In genomic region chr19:32674959-32675719, GRCh38 we compare ENCODE assay signal across 8 cellular contexts. TPM values are rescaled to one million over a fixed set of nuclear protein-coding genes. Genes with fewer than 3 reads are reported as not detected.
A peak's percentile ranks its signal among the peaks of the same experiment; 100 is the strongest.
DNase-seq lines count a peak whose midpoint lies in the region; ATAC-seq and TF ChIP-seq lines count a peak whose summit lies in the region.

Gene ANKRD27 (minus strand): TSS chr19:32675180. CDS start chr19:32659015, 16,165 bp downstream.

- no peak for TF ChIP-seq CTCF in Panc1 (IDR thresholded peaks at IDR 0.05)

- H3K27ac ChIP-seq in Panc1 (ENCODE audit: low read length) (peak within 1 kb of the TSS; percentile 81), muscle layer of duodenum (ENCODE audit: low read length) (peak within 1 kb of the TSS; percentile 31)

- no TSS peak for BruUV-seq in Panc1 (replicated peaks; lab: Mats Ljungman, UMichigan)

- in situ Hi-C loops in Panc1 (cut with HindIII; ENCODE audit: low pct_unique_long_range_greater_than_20kb, low sequenced_read_pairs), result no loop called here

- H3K4me3 Mint-ChIP-seq in activated T-cell treated with anti-CD3 and anti-CD28 coated beads, Interleukin-2, amount 50 U/mL, for 4 hours, result peak within 1 kb of the TSS; percentile 95

- H3K27me3 Mint-ChIP-seq in activated T-cell treated with anti-CD3 and anti-CD28 coated beads, Interleukin-2, amount 50 U/mL, for 4 hours (ENCODE audit: low read depth), result peaks cover 12% of the 10 kb centered on the region

- H3K27me3 ChIP-seq in Panc1 (ENCODE audit: control insufficient read depth, insufficient read depth, low read length), result no peaks in the 10 kb centered on the region
- H3K27me3 ChIP-seq in muscle layer of duodenum (ENCODE audit: low read depth, low read length), result peaks cover 11% of the 10 kb centered on the region

- no peaks in the 10 kb centered on the region for H3K9me3 Mint-ChIP-seq in activated T-cell treated with anti-CD3 and anti-CD28 coated beads, Interleukin-2, amount 50 U/mL, for 4 hours

- H3K9me3 ChIP-seq in Panc1 (ENCODE audit: control insufficient read depth, insufficient read depth, low read depth, low read length) (no peaks in the 10 kb centered on the region), muscle layer of duodenum (ENCODE audit: control insufficient read depth in 1 of 2, low read length in 2 of 2) (no peaks in the 10 kb centered on the region)

- CTCF ChIA-PET in Panc1 (lab: Charles Lee), result interaction anchor here (0.6 kb wide), 1 partner anchor 180 kb away, joined by 3 read pairs; no protein-coding TSS in a partner anchor

- peak; percentile 97 for ATAC-seq in GM21723 (IDR thresholded peaks at IDR 0.05; ENCODE audit: unreplicated experiment)
- ATAC-seq in Panc1, result peak; percentile 97
- ATAC-seq in activated T-cell treated with anti-CD3 and anti-CD28 coated beads, Interleukin-2, amount 50 U/mL, for 4 hours, result peak; percentile 97
- ATAC-seq in esophagus mucosa, result peak; percentile 98

- peak within 1 kb of the TSS; percentile 75 to 95 for H3K4me3 ChIP-seq in Panc1 (ENCODE audit: low read depth in 2 of 2, low read length in 2 of 2)
- H3K4me3 ChIP-seq in muscle layer of duodenum (ENCODE audit: low read depth in 1 of 2, low read length in 2 of 2), result peak within 1 kb of the TSS; percentile 66 to 90

- peaks cover 11% of the 10 kb centered on the region; the same call in 1 of the 2 replicates for H3K4me1 ChIP-seq in Panc1 (ENCODE audit: control insufficient read depth, insufficient read depth, low read length)
- H3K4me1 ChIP-seq in muscle layer of duodenum (ENCODE audit: control insufficient read depth in 1 of 2, insufficient read depth in 2 of 2, low read length in 2 of 2), result peaks cover 4 to 33% of the 10 kb centered on the region in 2 donors

- no peaks in the 10 kb centered on the region for H3K36me3 Mint-ChIP-seq in activated T-cell treated with anti-CD3 and anti-CD28 coated beads, Interleukin-2, amount 50 U/mL, for 4 hours (ENCODE audit: insufficient read depth)

- H3K36me3 ChIP-seq in Panc1 (ENCODE audit: control insufficient read depth, insufficient read depth, low read length), result no peaks in the 10 kb centered on the region
- H3K36me3 ChIP-seq in muscle layer of duodenum (ENCODE audit: control insufficient read depth in 1 of 2, insufficient read depth in 2 of 2, low read length in 2 of 2), result no peaks in the 10 kb centered on the region

- POLR2A ChIA-PET in Panc1 (lab: Charles Lee), result no interaction called here

- H3K4me1 Mint-ChIP-seq in activated T-cell treated with anti-CD3 and anti-CD28 coated beads, Interleukin-2, amount 50 U/mL, for 4 hours (ENCODE audit: low read depth), result peaks cover 28% of the 10 kb centered on the region

- intact Hi-C loops in Panc1 (cut with micrococcal nuclease; ENCODE audit: unreplicated experiment), result no loop called here

- peak; percentile 90 for DNase-seq in DMS53 treated with DMSO at 0.1 percent for 48 hours (lab: John Stamatoyannopoulos, UW; ENCODE audit: unreplicated experiment)
- peak; percentile 96 for DNase-seq in KG1 (lab: John Stamatoyannopoulos, UW)
- DNase-seq in Panc1 (ENCODE audit: low read depth, low spot score), result peak; percentile 92
- DNase-seq in activated T-cell treated with anti-CD3 and anti-CD28 coated beads, Interleukin-2, amount 50 U/mL, for 4 hours, result peak; percentile 97
- peak; percentile 93 to 96 for DNase-seq in stimulated activated CD8-positive, alpha-beta memory T cell treated with anti-CD3 and anti-CD28 coated beads, Interleukin-7, amount 100 ng/mL, for 4 hours (ENCODE audit: low read depth in 2 of 2)

RNA-seq across cellular contexts. Expression of gene ANKRD27, which starts in this region (rescaled TPM):
- total RNA-seq in Panc1 (2021; ENCODE audit: unreplicated experiment) (64.2 TPM), esophagus mucosa (22.3 TPM)
- polyA plus RNA-seq in Panc1 (2012; ENCODE audit: insufficient read length), result 31.6 TPM
- 10 to 100 TPM; 24.9 to 25.1 (median 25.0) TPM for total RNA-seq in activated T-cell treated with anti-CD3 and anti-CD28 coated beads, Interleukin-2, amount 50 U/mL, for 4 hours

Comparison
In these comparisons a context has a peak if more than half of its experiments do, and no peak if none do; other contexts are left out.
1. Peak in every context shown above with its lines: DNase-seq, ATAC-seq, H3K4me3 ChIP-seq and H3K27ac ChIP-seq.